Comparison of ENCODE assay signal across 9 cellular contexts in the genomic region with DNA sequence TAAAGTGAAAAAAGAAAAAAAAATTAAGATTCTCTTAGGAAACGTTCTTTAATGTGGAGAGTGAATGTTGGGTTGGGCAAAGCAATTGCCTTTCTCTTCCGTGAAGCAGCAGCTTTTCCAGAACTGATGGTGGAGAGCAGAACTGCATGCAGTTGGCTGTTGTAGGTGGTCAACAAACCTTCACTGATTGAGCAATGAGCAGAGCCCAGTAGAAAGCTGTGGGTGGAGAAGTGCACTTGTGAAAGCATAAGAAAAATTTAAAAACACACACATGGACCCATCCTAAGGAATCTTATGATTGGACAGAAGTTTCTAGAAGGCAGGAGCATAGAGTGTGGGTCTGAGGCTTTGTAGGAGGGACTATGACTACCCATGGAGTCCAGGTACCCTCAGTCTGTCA. TPM values are rescaled to one million over a fixed set of nuclear protein-coding genes. Genes with fewer than 3 reads are reported as not detected.
A peak's percentile ranks its signal among the peaks of the same experiment; 100 is the strongest.
DNase-seq lines count a peak whose midpoint lies in the region; ATAC-seq and TF ChIP-seq lines count a peak whose summit lies in the region.
"Had no signal": no experiment of that assay in that cellular context is flagged by ENCODE, and none has a peak within 500 bp of the region (broad histone marks: within the 10 kb centered on the region; RNA-seq: fewer than 3 reads in every experiment).

No MANE protein-coding gene starts in this region.

- CTCF ChIA-PET in SK-N-SH (lab: Yijun Ruan, JAX) = interaction anchor here (0.8 to 19.8 kb wide), 8 partner anchors 8 to 212 kb away, joined by 3 to 351 read pairs (median 5); no protein-coding TSS in a partner anchor

- H3K4me1 ChIP-seq in SK-N-SH (ENCODE audit: control insufficient read depth in 1 of 2, insufficient read depth in 2 of 2, low read depth in 1 of 2, low read length in 1 of 2) = peaks cover 14 to 18% of the 10 kb centered on the region in 2 experiments; a peak in 2 of 4 replicates

- H3K36me3 Mint-ChIP-seq in CD14-positive monocyte = no peaks in the 10 kb centered on the region

- H3K4me2 ChIP-seq in SK-N-SH = peak overlapping the region; percentile 71

- H3K9ac ChIP-seq in SK-N-SH = peak overlapping the region; percentile 25; the same call in 1 of the 2 replicates

- H3K4me3 ChIP-seq in SK-N-SH (ENCODE audit: low read depth in 2 of 2, low read length in 1 of 2) = no peak overlapping the region
- H3K4me3 ChIP-seq in fibroblast of villous mesenchyme (ENCODE audit: low read depth, low read length) = no peak overlapping the region

- TF ChIP-seq CTCF in CD14-positive monocyte (IDR thresholded peaks at IDR 0.05) (no peak), SK-N-SH (IDR thresholded peaks at IDR 0.05) (peak; percentile 11; the same call in 1 of the 2 replicates), fibroblast of villous mesenchyme (IDR thresholded peaks at IDR 0.05; ENCODE audit: insufficient read depth, low read depth, low read length) (no peak)

- 86% methylated on average over 2 of the region's 2 CpGs for WGBS in SK-N-SH (ENCODE audit: low lambda C conversion rate)

- H3F3A ChIP-seq in SK-N-SH (replicated peaks; ENCODE audit: insufficient read depth) = peaks cover 16% of the 10 kb centered on the region

- ATAC-seq in sciatic nerve (peak; percentile 57), HG03439 (IDR thresholded peaks at IDR 0.05; ENCODE audit: unreplicated experiment) (no peak), GM21447 (IDR thresholded peaks at IDR 0.05; ENCODE audit: unreplicated experiment) (no peak)

- TF ChIP-seq RAD21 in SK-N-SH (IDR thresholded peaks at IDR 0.05; ENCODE audit: low read length) = no peak

- H3K27me3 ChIP-seq in SK-N-SH (ENCODE audit: insufficient read depth) = no peaks in the 10 kb centered on the region

- DNase-seq in CD14-positive monocyte (ENCODE audit: low spot score) = no peak
- DNase-seq in SK-N-SH = no peak
- peak; percentile 74 for DNase-seq in fibroblast of villous mesenchyme (ENCODE audit: low read depth)
- DNase-seq in sciatic nerve (ENCODE audit: low spot score) = no peak
- no peak for DNase-seq in NCI-H526 treated with DMSO at 0.1 percent for 48 hours (lab: John Stamatoyannopoulos, UW)
- DNase-seq in activated CD8-positive, alpha-beta memory T cell treated with anti-CD3 and anti-CD28 coated beads for 24 hours = no peak
- DNase-seq: KG1 had no signal

- H4K20me1 ChIP-seq in SK-N-SH (ENCODE audit: insufficient read depth) = no peaks in the 10 kb centered on the region

- H3K79me2 ChIP-seq in SK-N-SH (ENCODE audit: insufficient read depth) = no peaks in the 10 kb centered on the region

- no peaks in the 10 kb centered on the region for H3K9me3 Mint-ChIP-seq in CD14-positive monocyte

- POLR2A ChIA-PET in SK-N-SH (lab: Yijun Ruan, JAX) = no interaction called here

- no peaks in the 10 kb centered on the region for H3K9me2 ChIP-seq in SK-N-SH

- H3K9me3 ChIP-seq in SK-N-SH = no peaks in the 10 kb centered on the region

- peaks cover 26% of the 10 kb centered on the region for H3K4me1 Mint-ChIP-seq in CD14-positive monocyte

- no peaks in the 10 kb centered on the region for H3K36me3 ChIP-seq in SK-N-SH (replicated peaks in 1 of 2; ENCODE audit: control insufficient read depth in 1 of 2, insufficient read depth in 2 of 2, low read length in 1 of 2)

- H3K27ac ChIP-seq in SK-N-SH (ENCODE audit: low read depth in 2 of 2, low read length in 1 of 2) = peak overlapping the region; percentile 79 to 80; a peak in 3 of 4 replicates

- intact Hi-C loops in CD14-positive monocyte (cut with micrococcal nuclease) = no loop called here
- intact Hi-C loops in sciatic nerve (cut with DNase I) = loop anchor here (5.0 to 10.0 kb wide), 2 partner anchors 138 to 205 kb away; no protein-coding TSS in a partner anchor

- H3K27ac Mint-ChIP-seq in CD14-positive monocyte = peak overlapping the region; percentile 24 to 92 (median 81)

- H2AFZ ChIP-seq in SK-N-SH (ENCODE audit: low read depth) = peak overlapping the region; percentile 42; the same call in 1 of the 2 replicates

- TF ChIP-seq EP300 in SK-N-SH (IDR thresholded peaks at IDR 0.05; ENCODE audit: borderline replicate concordance in 1 of 2, low read depth in 1 of 2, low read length in 1 of 2) = no peak

- peaks cover 8 to 9% (median 8%) of the 10 kb centered on the region in 3 donors for H3K27me3 Mint-ChIP-seq in CD14-positive monocyte (ENCODE audit: low read depth in 3 of 3)

- H3K4me3 Mint-ChIP-seq in CD14-positive monocyte = no peak overlapping the region

TF ChIP-seq in SK-N-SH, 30 proteins besides CTCF, POLR2A, EP300 and RAD21:
- no peak for TF ChIP-seq MEF2A (IDR thresholded peaks at IDR 0.05; ENCODE audit: borderline replicate concordance, low read depth)

RNA-seq across cellular contexts. Expression of a gene that starts 4.5 kb away (rescaled TPM):
- polyA plus RNA-seq in CD14-positive monocyte (not detected), SK-N-SH (2012; rRNA removed) (0.26 and 0.48 TPM in 2 replicates)
- 0.27 and 0.37 TPM in 2 replicates for polyA plus RNA-seq in SK-N-SH (2012; cell fraction: cytosol; rRNA removed)
- polyA plus RNA-seq in SK-N-SH (2012; cell fraction: nucleus; rRNA removed) = 0.31 and 0.38 TPM in 2 replicates
- total RNA-seq in fibroblast of villous mesenchyme (under 0.01 and 0.43 TPM in 2 replicates), sciatic nerve (200 TPM)

RNA-seq across cellular contexts. Expression of a gene that starts 13.9 kb away (rescaled TPM):
- polyA plus RNA-seq in CD14-positive monocyte (not detected), SK-N-SH (2012; rRNA removed) (not detected in 2 replicates)
- not detected in 2 replicates for polyA plus RNA-seq in SK-N-SH (2012; cell fraction: cytosol; rRNA removed)
- polyA plus RNA-seq in SK-N-SH (2012; cell fraction: nucleus; rRNA removed) = not detected in 2 replicates
- total RNA-seq in fibroblast of villous mesenchyme (not detected in 2 replicates), sciatic nerve (not detected)

Comparison
In these comparisons a context has a peak if more than half of its experiments do, and no peak if none do; other contexts are left out.
1. RNA of a gene that starts 4.5 kb away (total RNA-seq): 200 TPM in sciatic nerve (single experiment); under 0.01 to 0.43 TPM in fibroblast of villous mesenchyme; every median in the first group is over 100 times any median in the second.